Comparison of ENCODE assay signal across 1 cellular context in genomic region chr18:62420151-62420512, GRCh38.
TF ChIP-seq lines count a peak whose summit lies in the region.

No MANE protein-coding gene starts in this region.

TF ChIP-seq in HepG2, 621 proteins besides CTCF, POLR2A, EP300 and RAD21 (continued from another document and continues in another):
- TF ChIP-seq FOXO4 (CRISPR knock-in tag; conservative IDR thresholded peaks at IDR 0.05) (no peak), ZNF414 (CRISPR knock-in tag; IDR thresholded peaks at IDR 0.05) (no peak), ZNF530 (CRISPR knock-in tag; IDR thresholded peaks at IDR 0.05; ENCODE audit: low read depth) (no peak), ZNF318 (CRISPR knock-in tag; IDR thresholded peaks at IDR 0.05) (no peak), HBP1 (CRISPR knock-in tag; IDR thresholded peaks at IDR 0.05; ENCODE audit: low read depth) (no peak), MZF1 (CRISPR knock-in tag; IDR thresholded peaks at IDR 0.05; ENCODE audit: borderline replicate concordance) (no peak), DR1 (CRISPR knock-in tag; IDR thresholded peaks at IDR 0.05) (no peak), ZBED4 (CRISPR knock-in tag; IDR thresholded peaks at IDR 0.05; ENCODE audit: borderline replicate concordance) (no peak; the same call in 1 of the 2 replicates), SKI (IDR thresholded peaks at IDR 0.05; ENCODE audit: partially characterized antibody) (no peak), NR2F2 (IDR thresholded peaks at IDR 0.05; ENCODE audit: borderline replicate concordance, low read depth) (no peak), ZNF605 (CRISPR knock-in tag; IDR thresholded peaks at IDR 0.05) (no peak), PLRG1 (conservative IDR thresholded peaks at IDR 0.05) (no peak), TCF12 (IDR thresholded peaks at IDR 0.05) (no peak), TCF12 (CRISPR knock-in tag; IDR thresholded peaks at IDR 0.05) (no peak), HDAC1 (CRISPR knock-in tag; IDR thresholded peaks at IDR 0.05) (0 out of 2 replicates have a peak, but pooled peaks have one; percentile 9), ZBTB46 (CRISPR knock-in tag; IDR thresholded peaks at IDR 0.05; ENCODE audit: borderline replicate concordance) (no peak), CENPX (CRISPR knock-in tag; IDR thresholded peaks at IDR 0.05) (no peak), ZBTB43 (CRISPR knock-in tag; conservative IDR thresholded peaks at IDR 0.05) (no peak), TEAD3 (CRISPR knock-in tag; optimal IDR thresholded peaks at IDR 0.05; ENCODE audit: borderline replicate concordance) (peak; percentile 8), ZBTB33 (CRISPR knock-in tag; IDR thresholded peaks at IDR 0.05) (no peak), JUN (CRISPR knock-in tag; IDR thresholded peaks at IDR 0.05) (no peak), TBX2 (CRISPR knock-in tag; IDR thresholded peaks at IDR 0.05; ENCODE audit: borderline replicate concordance) (peak; percentile 12; the same call in 1 of the 2 replicates), CHD2 (IDR thresholded peaks at IDR 0.05; ENCODE audit: low read depth, low read length) (no peak), NR2F1 (CRISPR knock-in tag; IDR thresholded peaks at IDR 0.05) (no peak), HNRNPLL (IDR thresholded peaks at IDR 0.05; ENCODE audit: low read depth, low read length, poor library complexity, severe bottlenecking) (no peak), MED8 (CRISPR knock-in tag; IDR thresholded peaks at IDR 0.05; ENCODE audit: insufficient replicate concordance) (no peak), ELF3 (CRISPR knock-in tag; IDR thresholded peaks at IDR 0.05) (peak; percentile 47; the same call in 1 of the 2 replicates), ZFP62 (CRISPR knock-in tag; IDR thresholded peaks at IDR 0.05) (no peak), KLF13 (CRISPR knock-in tag; IDR thresholded peaks at IDR 0.05) (no peak), PRDM10 (CRISPR knock-in tag; IDR thresholded peaks at IDR 0.05; ENCODE audit: low read depth) (no peak), ZSCAN20 (CRISPR knock-in tag; IDR thresholded peaks at IDR 0.05; ENCODE audit: borderline replicate concordance) (no peak)
